In the genomic region with DNA sequence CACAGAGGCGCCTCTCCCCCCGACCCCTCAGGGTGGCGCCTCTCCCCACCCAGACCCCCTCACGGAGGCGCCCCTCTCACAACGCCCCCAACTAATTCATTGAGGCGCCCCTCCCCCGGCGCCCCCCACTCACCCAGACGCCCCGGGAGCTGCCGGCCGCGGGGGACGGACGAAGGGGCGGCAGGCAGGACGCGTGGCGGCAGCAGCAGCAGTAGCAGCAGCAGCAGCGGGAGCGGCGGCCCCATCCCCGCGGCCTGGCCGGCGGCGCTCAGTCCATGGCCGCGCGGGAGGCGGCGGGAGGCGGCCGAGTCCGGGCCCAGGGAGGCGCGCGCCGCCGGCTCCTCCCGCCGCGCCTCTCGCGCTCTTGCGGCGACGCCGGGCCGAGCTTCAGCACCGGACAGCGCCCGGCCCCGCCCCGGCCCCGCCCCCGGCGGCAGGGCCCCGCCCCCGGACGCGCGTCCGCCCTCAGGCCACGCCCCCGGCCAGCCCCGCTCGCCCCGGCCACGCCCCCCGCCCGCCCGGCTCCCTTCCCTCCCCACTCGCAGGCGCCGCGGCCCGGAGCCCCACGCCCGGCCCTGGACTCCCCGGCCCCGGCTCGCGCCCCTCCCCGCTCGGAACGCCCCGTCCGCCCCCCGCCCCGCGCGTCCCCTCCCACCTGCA, we compare ENCODE assay signal across 8 cellular contexts. TPM values are rescaled to one million over a fixed set of nuclear protein-coding genes. Genes with fewer than 3 reads are reported as not detected.
A peak's percentile ranks its signal among the peaks of the same experiment; 100 is the strongest.
DNase-seq lines count a peak whose midpoint lies in the region; ATAC-seq, FAIRE-seq and TF ChIP-seq lines count a peak whose summit lies in the region.

PTPRN2 (minus strand) TSS at position 399 of the 660 bp plus-strand sequence.

- no peak within 1 kb of the TSS for H3K9ac ChIP-seq in parathyroid adenoma

- DNase-seq in GM12891 (ENCODE audit: insufficient read length, low spot score) (peak; percentile 92), SHP77 (lab: John Stamatoyannopoulos, UW) (peak; percentile 15 to 63), glomerular visceral epithelial cell (ENCODE audit: extremely low spot score) (peak; percentile 62), tibial nerve (ENCODE audit: low spot score in 2 of 2) (peak; percentile 17 to 26), H4 (ENCODE audit: low spot score) (no peak)
- DNase-seq in activated naive CD4-positive, alpha-beta T cell treated with Interleukin-2 at 50 U/mL for 16 hours = peak; percentile 53

- H3K36me3 ChIP-seq in parathyroid adenoma (ENCODE audit: control insufficient read depth, insufficient read depth, low read length) (no peaks in the 10 kb centered on the region), tibial nerve (no peaks in the 10 kb centered on the region)

- H2AFZ ChIP-seq in parathyroid adenoma = peak within 1 kb of the TSS; percentile 100

- H3K4me1 ChIP-seq in parathyroid adenoma (no peaks in the 10 kb centered on the region), tibial nerve (peaks cover 0 to 27% (median 7%) of the 10 kb centered on the region in 4 donors)

- no peak for FAIRE-seq in GM12891 (lab: Jason Lieb, UNC)

- no peaks in the 10 kb centered on the region for H3K9me3 ChIP-seq in parathyroid adenoma (ENCODE audit: control insufficient read depth, low read length)
- H3K9me3 ChIP-seq in tibial nerve = peaks cover 0 to under 1% (median 0%) of the 10 kb centered on the region in 4 donors

- TF ChIP-seq POLR2A in GM12891 (IDR thresholded peaks at IDR 0.05; ENCODE audit: low read depth, low read length) (no peak), tibial nerve (IDR thresholded peaks at IDR 0.05) (no peak)

- TF ChIP-seq EP300 in tibial nerve (IDR thresholded peaks at IDR 0.05) = no peak

- peak; percentile 76 for ATAC-seq in HG03108 (IDR thresholded peaks at IDR 0.05; ENCODE audit: unreplicated experiment)

- H3K4me2 ChIP-seq in parathyroid adenoma (ENCODE audit: low read length) = peak within 1 kb of the TSS; percentile 58

- H3K4me3 ChIP-seq in parathyroid adenoma (ENCODE audit: low read depth, low read length) (peak within 1 kb of the TSS; percentile 11), tibial nerve (peak within 1 kb of the TSS in 3 of 4 donors; percentile 12 to 51 (median 27))

- peak within 1 kb of the TSS; percentile 12 for H3K27ac ChIP-seq in parathyroid adenoma
- H3K27ac ChIP-seq in tibial nerve = peak within 1 kb of the TSS in 1 of 4 donors; percentile 46

- no peaks in the 10 kb centered on the region for H3K79me2 ChIP-seq in parathyroid adenoma

- no peaks in the 10 kb centered on the region for H3K27me3 ChIP-seq in parathyroid adenoma (ENCODE audit: control insufficient read depth, insufficient read depth, low read length)
- H3K27me3 ChIP-seq in tibial nerve = peaks cover 0 to 41% of the 10 kb centered on the region in 2 donors

- WGBS in tibial nerve, 2 donors = 3% methylated on average over 8 of the region's 94 CpGs; no CpG with 5 or more reads in 1 of the 2 donors

- TF ChIP-seq CTCF in parathyroid adenoma (IDR thresholded peaks at IDR 0.05) (no peak), tibial nerve (IDR thresholded peaks at IDR 0.05) (no peak)

TF ChIP-seq in GM12891, 5 proteins besides CTCF, POLR2A, EP300 and RAD21:
- no peak for TF ChIP-seq POU2F2 (IDR thresholded peaks at IDR 0.05; ENCODE audit: low read depth, low read length)
- TF ChIP-seq TAF1 (IDR thresholded peaks at IDR 0.05; ENCODE audit: low read depth, low read length) = no peak
- no peak for TF ChIP-seq PAX5 (IDR thresholded peaks at IDR 0.05; ENCODE audit: insufficient read depth, low read length, severe bottlenecking)
- TF ChIP-seq POLR2AphosphoS5 (IDR thresholded peaks at IDR 0.05; ENCODE audit: low read depth, low read length) = no peak
- no peak for TF ChIP-seq SPI1 (IDR thresholded peaks at IDR 0.05; ENCODE audit: low read depth, low read length)
TF ChIP-seq in GM12891: peak in this region for 0.

RNA-seq across cellular contexts. Expression of gene PTPRN2, which starts in this region (rescaled TPM):
- polyA plus RNA-seq in GM12891 (2012; ENCODE audit: low read depth, missing spikeins) = 2.0 TPM
- total RNA-seq in tibial nerve = 10 to 100 TPM in 1 of 4 donors, 1 to 10 TPM in 3; 6.6 to 10.7 (median 8.2) TPM
- 0.97 TPM in 2 replicates for total RNA-seq in H4 (2014; rRNA removed; shearing (Covaris generic))
